Comparison of ENCODE assay signal across 8 cellular contexts in the genomic region with DNA sequence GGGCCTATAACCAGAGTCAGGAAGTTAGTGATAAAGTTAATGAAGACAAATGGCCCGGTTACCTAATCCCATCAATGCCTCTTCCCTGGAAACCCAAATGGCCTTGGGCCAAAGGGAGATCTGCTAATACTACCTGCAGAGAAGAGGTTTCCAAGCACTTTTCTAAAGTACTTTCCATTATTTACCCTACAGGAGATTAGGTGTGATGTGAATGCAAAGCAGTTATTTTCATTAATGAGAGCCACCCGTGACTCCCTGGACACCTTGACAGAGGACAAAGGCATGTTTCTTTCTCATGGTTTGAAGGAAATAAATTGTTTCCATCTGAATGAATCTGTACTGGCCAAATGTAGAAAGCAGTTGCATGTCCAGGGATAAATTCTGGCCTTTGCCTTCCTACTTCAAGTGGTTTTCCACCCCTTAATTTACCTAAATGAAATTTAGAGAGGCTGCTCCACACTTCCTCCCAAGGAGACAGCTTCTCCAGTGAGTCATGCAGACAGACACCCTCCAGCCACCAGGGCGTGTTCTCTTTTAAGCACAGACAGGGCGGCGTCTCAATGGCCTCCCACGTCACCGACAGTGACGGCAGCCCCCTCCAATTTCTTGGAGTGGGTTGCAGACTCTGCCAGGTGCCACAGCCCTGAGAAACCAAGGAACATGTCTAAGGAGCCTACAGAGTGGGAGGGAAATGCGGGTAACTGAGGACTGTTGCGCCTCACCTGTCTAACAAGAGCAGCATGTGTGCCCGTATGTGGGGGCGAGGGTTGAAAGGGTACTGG. TPM values are rescaled to one million over a fixed set of nuclear protein-coding genes. Genes with fewer than 3 reads are reported as not detected.
DNase-seq lines count a peak whose midpoint lies in the region; ATAC-seq, FAIRE-seq and TF ChIP-seq lines count a peak whose summit lies in the region.

No MANE protein-coding gene starts in this region.

- H3K9ac ChIP-seq in endodermal cell (ENCODE audit: extremely low read depth, low read length, poor library complexity, severe bottlenecking): no peak overlapping the region

- H3K4me3 ChIP-seq in endodermal cell (ENCODE audit: low read length): no peak overlapping the region
- H3K4me3 ChIP-seq in pancreas: no peak overlapping the region

- intact Hi-C loops in pancreas (cut with DNase I): no loop called here

- peak overlapping the region; percentile 41 for H3K4me3 Mint-ChIP-seq in endodermal cell
- H3K4me3 Mint-ChIP-seq in activated T-cell treated with anti-CD3 and anti-CD28 coated beads, Interleukin-2, amount 50 U/mL, for 72 hours: no peak overlapping the region

- peak; percentile 56 for DNase-seq in HCEC 1CT
- DNase-seq in NCI-H460 (ENCODE audit: extremely low read depth, low read depth): peak; percentile 52
- peak; percentile 71 for DNase-seq in endodermal cell
- DNase-seq in pancreas: no peak
- DNase-seq in SKM-1 treated with dmso at 0.1 percent for 144 hours (lab: John Stamatoyannopoulos, UW; ENCODE audit: unreplicated experiment): no peak
- DNase-seq in activated T-cell treated with anti-CD3 and anti-CD28 coated beads, Interleukin-2, amount 50 U/mL, for 72 hours: no peak
- DNase-seq in substantia nigra (lab: John Stamatoyannopoulos, UW): no peak

- peaks cover 46% of the 10 kb centered on the region for H3K4me1 Mint-ChIP-seq in endodermal cell
- H3K4me1 Mint-ChIP-seq in activated T-cell treated with anti-CD3 and anti-CD28 coated beads, Interleukin-2, amount 50 U/mL, for 72 hours (ENCODE audit: low read depth): no peaks in the 10 kb centered on the region

- H3K9me3 Mint-ChIP-seq in endodermal cell: peaks cover 3% of the 10 kb centered on the region
- no peaks in the 10 kb centered on the region for H3K9me3 Mint-ChIP-seq in activated T-cell treated with anti-CD3 and anti-CD28 coated beads, Interleukin-2, amount 50 U/mL, for 72 hours

- H3K27ac ChIP-seq in endodermal cell (ENCODE audit: low read depth, low read length) (no peak overlapping the region), pancreas (no peak overlapping the region), substantia nigra (ENCODE audit: low read depth, low read length, poor library complexity, severe bottlenecking) (no peak overlapping the region)

- H3K4me1 ChIP-seq in endodermal cell (ENCODE audit: control insufficient read depth, insufficient read depth, low read length) (peaks cover 24% of the 10 kb centered on the region), pancreas (no peaks in the 10 kb centered on the region)

- ATAC-seq in pancreas: peak in 3 of 4 donors; percentile 42 to 75 (median 69)
- ATAC-seq in activated T-cell treated with anti-CD3 and anti-CD28 coated beads, Interleukin-2, amount 50 U/mL, for 72 hours (replicated peaks in 1 of 2): no peak
- ATAC-seq in HG02623 (IDR thresholded peaks at IDR 0.05; ENCODE audit: unreplicated experiment): no peak

- H3K36me3 Mint-ChIP-seq in endodermal cell (ENCODE audit: low read depth): no peaks in the 10 kb centered on the region
- H3K36me3 Mint-ChIP-seq in activated T-cell treated with anti-CD3 and anti-CD28 coated beads, Interleukin-2, amount 50 U/mL, for 72 hours (ENCODE audit: insufficient read depth in 2 of 2): no peaks in the 10 kb centered on the region

- TF ChIP-seq CTCF in endodermal cell (conservative IDR thresholded peaks at IDR 0.05) (peak; percentile 25), pancreas (IDR thresholded peaks at IDR 0.05) (no peak)

- H3K9me3 ChIP-seq in endodermal cell (ENCODE audit: control insufficient read depth, low read length): no peaks in the 10 kb centered on the region
- no peaks in the 10 kb centered on the region for H3K9me3 ChIP-seq in pancreas

- no peaks in the 10 kb centered on the region for H3K27me3 Mint-ChIP-seq in endodermal cell (ENCODE audit: insufficient read depth)
- H3K27me3 Mint-ChIP-seq in activated T-cell treated with anti-CD3 and anti-CD28 coated beads, Interleukin-2, amount 50 U/mL, for 72 hours (ENCODE audit: low read depth): no peaks in the 10 kb centered on the region

- H3K36me3 ChIP-seq in endodermal cell (ENCODE audit: control insufficient read depth, insufficient read depth, low read length): no peaks in the 10 kb centered on the region
- no peaks in the 10 kb centered on the region for H3K36me3 ChIP-seq in pancreas

- 72 to 81% methylated on average over 9 to 11 of the region's 12 CpGs for WGBS in endodermal cell (ENCODE audit: insufficient coverage in 1 of 2, insufficient read length in 1 of 2), 2 experiments
- WGBS in pancreas, 2 donors: 85 to 87% methylated on average over 12 of the region's 12 CpGs

- FAIRE-seq in pancreas (lab: Jason Lieb, UNC): no peak

- H3K27ac Mint-ChIP-seq in endodermal cell: peak overlapping the region; percentile 95
- H3K27ac Mint-ChIP-seq in activated T-cell treated with anti-CD3 and anti-CD28 coated beads, Interleukin-2, amount 50 U/mL, for 72 hours: no peak overlapping the region

- H3K27me3 ChIP-seq in endodermal cell (ENCODE audit: control insufficient read depth, insufficient read depth, low read length, poor library complexity, severe bottlenecking) (no peaks in the 10 kb centered on the region), pancreas (no peaks in the 10 kb centered on the region)

RNA-seq across cellular contexts. Expression of a gene that starts 43.9 kb away (rescaled TPM):
- total RNA-seq in NCI-H460 (2014; rRNA removed; shearing (Covaris generic)): 66.0 and 66.5 TPM in 2 replicates
- polyA plus RNA-seq in NCI-H460 (2014; cell fraction: nucleus; rRNA removed): 52.1 and 56.3 TPM in 2 replicates
- 10 to 100 TPM; 68.4 to 78.2 TPM for total RNA-seq in endodermal cell
- 26.7 TPM for polyA plus RNA-seq in endodermal cell (2013, experiment 1 of 2)
- polyA plus RNA-seq in endodermal cell (2013, experiment 2 of 2): 23.9 TPM
- total RNA-seq in pancreas: 10 to 100 TPM; 15.8 to 26.9 (median 18.5) TPM
- 1 to 10 TPM; 8.1 to 9.5 TPM for polyA plus RNA-seq in pancreas
- 10 to 100 TPM; 16.3 to 19.9 TPM for total RNA-seq in activated T-cell treated with anti-CD3 and anti-CD28 coated beads, Interleukin-2, amount 50 U/mL, for 72 hours

Comparison
In these comparisons a context has a peak if more than half of its experiments do, and no peak if none do; other contexts are left out.
1. DNase-seq: peak in HCEC 1CT (single experiment), NCI-H460 (single experiment) and endodermal cell (single experiment); none in pancreas (0 of 6), SKM-1 treated with dmso at 0.1 percent for 144 hours (single experiment), activated T-cell treated with anti-CD3 and anti-CD28 coated beads, Interleukin-2, amount 50 U/mL, for 72 hours (0 of 2) and substantia nigra (0 of 49).
2. ATAC-seq: peak in pancreas (3 of 4); none in activated T-cell treated with anti-CD3 and anti-CD28 coated beads, Interleukin-2, amount 50 U/mL, for 72 hours (0 of 2) and HG02623 (single experiment).